ENCODE assay signal across 8 cellular contexts in the genomic region with DNA sequence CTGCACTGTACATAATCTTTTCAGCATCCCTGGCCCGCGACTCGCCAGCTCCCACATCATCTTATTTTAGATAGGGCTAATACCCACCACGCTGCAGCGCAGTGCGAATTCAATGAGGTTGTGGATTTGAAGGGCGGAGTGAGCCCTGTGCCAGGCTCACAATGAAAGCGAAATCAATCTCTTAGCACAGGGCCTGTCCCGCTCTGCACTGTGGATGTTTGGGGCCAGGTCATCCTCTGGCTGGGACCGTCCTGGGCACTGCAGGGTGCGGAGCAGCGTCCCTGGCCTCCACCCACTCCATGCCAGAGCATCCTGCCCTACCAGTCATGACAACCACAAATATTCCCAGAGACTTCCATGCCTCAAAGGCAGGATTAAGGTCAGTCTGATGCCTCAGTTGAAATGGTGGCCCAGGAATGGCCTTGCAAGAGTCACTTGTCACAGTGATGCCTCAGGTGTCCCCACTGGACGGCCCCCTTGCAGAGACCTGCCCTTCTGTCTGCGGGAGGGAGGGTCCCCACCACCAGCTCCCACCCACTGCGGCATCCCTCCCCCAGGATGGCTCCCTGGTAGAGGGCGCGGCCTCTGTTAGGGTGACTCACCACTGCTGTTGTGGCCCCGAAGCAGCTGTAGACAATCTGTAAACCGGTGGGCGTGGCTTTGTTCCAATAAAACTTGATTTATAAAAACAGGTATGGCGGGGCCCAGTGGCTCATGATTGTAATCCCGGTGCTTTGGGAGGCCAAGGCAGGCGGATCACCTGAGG. TPM values are rescaled to one million over a fixed set of nuclear protein-coding genes. Genes with fewer than 3 reads are reported as not detected.
DNase-seq lines count a peak whose midpoint lies in the region; ATAC-seq and TF ChIP-seq lines count a peak whose summit lies in the region.

No MANE protein-coding gene starts in this region.

- H3K27me3 Mint-ChIP-seq in activated CD8-positive, alpha-beta T cell treated with anti-CD3 and anti-CD28 coated beads, Interleukin-2, amount 10 ng/mL, durations not matched to agents 7 days and 5 days (ENCODE audit: low read depth) = no peaks in the 10 kb centered on the region

- H3K27ac Mint-ChIP-seq in activated CD8-positive, alpha-beta T cell treated with anti-CD3 and anti-CD28 coated beads, Interleukin-2, amount 10 ng/mL, durations not matched to agents 7 days and 5 days = peak overlapping the region; percentile 95

- no peak for TF ChIP-seq CTCF in ascending aorta (IDR thresholded peaks at IDR 0.05)

- peaks cover 76% of the 10 kb centered on the region for H3K36me3 Mint-ChIP-seq in activated CD8-positive, alpha-beta T cell treated with anti-CD3 and anti-CD28 coated beads, Interleukin-2, amount 10 ng/mL, durations not matched to agents 7 days and 5 days (ENCODE audit: low read depth)

- CTCF ChIA-PET in activated CD8-positive, alpha-beta T cell treated with anti-CD3 and anti-CD28 coated beads, Interleukin-2, amount 10 ng/mL, durations not matched to agents 7 days and 5 days (lab: Charles Lee) = interaction anchor here (1.0 to 8.1 kb wide), 5 partner anchors 45 to 124 kb away, joined by 4 to 165 read pairs (median 4); partner anchors contain the start of genes FEM1A and PLIN3

- intact Hi-C loops in ascending aorta (cut with DNase I) = loop anchor here (5.0 kb wide), 2 partner anchors 117 to 123 kb away; partner anchors contain the start of gene FEM1A

- H3K27me3 ChIP-seq in ascending aorta = no peaks in the 10 kb centered on the region

- peaks cover 12 to 14% of the 10 kb centered on the region in 2 donors for H3K4me1 ChIP-seq in ascending aorta

- peaks cover 63% of the 10 kb centered on the region for H3K4me1 Mint-ChIP-seq in activated CD8-positive, alpha-beta T cell treated with anti-CD3 and anti-CD28 coated beads, Interleukin-2, amount 10 ng/mL, durations not matched to agents 7 days and 5 days (ENCODE audit: low read depth)

- DNase-seq in ACHN (peak; percentile 81), LHCN-M2 (ENCODE audit: low read depth) (peak; percentile 91), epidermal melanocyte (ENCODE audit: insufficient read length, low spot score) (peak; percentile 63), SKM-1 treated with dmso at 0.1 percent for 144 hours (lab: John Stamatoyannopoulos, UW; ENCODE audit: unreplicated experiment) (no peak), ascending aorta (ENCODE audit: low spot score in 2 of 2) (no peak), NCI-H1417 treated with DMSO at 0.1 percent for 48 hours (lab: John Stamatoyannopoulos, UW) (no peak)
- DNase-seq in activated CD8-positive, alpha-beta T cell treated with anti-CD3 and anti-CD28 coated beads, Interleukin-2, amount 10 ng/mL, durations not matched to agents 7 days and 5 days = peak; percentile 87

- H3K27ac ChIP-seq in skin epidermis (peak overlapping the region in 18 of 21 experiments; percentile 14 to 87 (median 74)), ascending aorta (no peak overlapping the region)

- peak; percentile 66 for ATAC-seq in activated CD8-positive, alpha-beta T cell treated with anti-CD3 and anti-CD28 coated beads, Interleukin-2, amount 10 ng/mL, durations not matched to agents 7 days and 5 days

- H3K9me3 ChIP-seq in ascending aorta = no peaks in the 10 kb centered on the region

- in situ Hi-C loops in ACHN (cut with HindIII; ENCODE audit: low pct_ligation_motif_present, low pct_unique_long_range_greater_than_20kb, low sequenced_read_pairs) = no loop called here

- no peaks in the 10 kb centered on the region for H3K9me3 Mint-ChIP-seq in activated CD8-positive, alpha-beta T cell treated with anti-CD3 and anti-CD28 coated beads, Interleukin-2, amount 10 ng/mL, durations not matched to agents 7 days and 5 days (ENCODE audit: insufficient read depth)

- peak overlapping the region; percentile 85 for H3K4me3 Mint-ChIP-seq in activated CD8-positive, alpha-beta T cell treated with anti-CD3 and anti-CD28 coated beads, Interleukin-2, amount 10 ng/mL, durations not matched to agents 7 days and 5 days

- POLR2A ChIA-PET in activated CD8-positive, alpha-beta T cell treated with anti-CD3 and anti-CD28 coated beads, Interleukin-2, amount 10 ng/mL, durations not matched to agents 7 days and 5 days (lab: Charles Lee) = interaction anchor here (0.6 to 1.2 kb wide), 3 partner anchors 47 to 124 kb away, joined by 3 to 4 read pairs (median 4); partner anchors contain the start of genes FEM1A, KDM4B and PLIN3

- H3K36me3 ChIP-seq in ascending aorta = no peaks in the 10 kb centered on the region

- peak overlapping the region; percentile 6 to 42 (median 31) for H3K4me3 ChIP-seq in skin epidermis
- peak overlapping the region in 1 of 2 donors; percentile 43 for H3K4me3 ChIP-seq in ascending aorta

RNA-seq across cellular contexts. Expression of gene UHRF1, which starts 5.6 kb away (rescaled TPM):
- 122 and 132 TPM in 2 replicates for total RNA-seq in LHCN-M2 (2014; rRNA removed)
- polyA plus RNA-seq in LHCN-M2 (2012) = 53.5 TPM
- 100 to 1,000 TPM; 173 to 180 TPM for total RNA-seq in activated CD8-positive, alpha-beta T cell treated with anti-CD3 and anti-CD28 coated beads, Interleukin-2, amount 10 ng/mL, durations not matched to agents 7 days and 5 days
- 0.32 TPM for total RNA-seq in ascending aorta

RNA-seq across cellular contexts. Expression of gene ARRDC5, which starts 12.2 kb away (rescaled TPM):
- total RNA-seq in LHCN-M2 (2014; rRNA removed) = not detected in 2 replicates
- polyA plus RNA-seq in LHCN-M2 (2012) = not detected
- under 1 TPM; 0.55 to 0.81 TPM for total RNA-seq in activated CD8-positive, alpha-beta T cell treated with anti-CD3 and anti-CD28 coated beads, Interleukin-2, amount 10 ng/mL, durations not matched to agents 7 days and 5 days
- 8.6 TPM for total RNA-seq in ascending aorta

RNA-seq across cellular contexts. Expression of gene PLIN3, which starts 47.5 kb away (rescaled TPM):
- total RNA-seq in LHCN-M2 (2014; rRNA removed) = 333 and 379 TPM in 2 replicates
- 329 TPM for polyA plus RNA-seq in LHCN-M2 (2012)
- 10 to 100 TPM; 27.5 to 32.8 TPM for total RNA-seq in activated CD8-positive, alpha-beta T cell treated with anti-CD3 and anti-CD28 coated beads, Interleukin-2, amount 10 ng/mL, durations not matched to agents 7 days and 5 days
- 84.3 TPM for total RNA-seq in ascending aorta

RNA-seq across cellular contexts. Expression of gene KDM4B, which starts 54.0 kb away (rescaled TPM):
- 15.0 and 15.8 TPM in 2 replicates for total RNA-seq in LHCN-M2 (2014; rRNA removed)
- 17.9 TPM for polyA plus RNA-seq in LHCN-M2 (2012)
- total RNA-seq in activated CD8-positive, alpha-beta T cell treated with anti-CD3 and anti-CD28 coated beads, Interleukin-2, amount 10 ng/mL, durations not matched to agents 7 days and 5 days = 10 to 100 TPM; 44.9 to 47.0 TPM
- 46.0 TPM for total RNA-seq in ascending aorta

Comparison
In these comparisons a context has a peak if more than half of its experiments do, and no peak if none do; other contexts are left out.
1. DNase-seq: peak in ACHN (single experiment), LHCN-M2 (single experiment), activated CD8-positive, alpha-beta T cell treated with anti-CD3 and anti-CD28 coated beads, Interleukin-2, amount 10 ng/mL, durations not matched to agents 7 days and 5 days (single experiment) and epidermal melanocyte (single experiment); none in SKM-1 treated with dmso at 0.1 percent for 144 hours (single experiment), ascending aorta (0 of 2) and NCI-H1417 treated with DMSO at 0.1 percent for 48 hours (single experiment).
2. H3K27ac ChIP-seq: peak in skin epidermis (18 of 21); none in ascending aorta (0 of 2).
3. RNA of gene UHRF1, which starts 5.6 kb away (total RNA-seq): 173 to 180 TPM in activated CD8-positive, alpha-beta T cell treated with anti-CD3 and anti-CD28 coated beads, Interleukin-2, amount 10 ng/mL, durations not matched to agents 7 days and 5 days and 122 to 132 TPM in LHCN-M2; 0.32 TPM in ascending aorta (single experiment); every median in the first group is over 10 times any median in the second.